ENCODE assay signal across 8 cellular contexts in genomic region chr4:122827258-122827887, GRCh38. TPM values are rescaled to one million over a fixed set of nuclear protein-coding genes. Genes with fewer than 3 reads are reported as not detected.
A peak's percentile ranks its signal among the peaks of the same experiment; 100 is the strongest.
DNase-seq lines count a peak whose midpoint lies in the region; TF ChIP-seq lines count a peak whose summit lies in the region.

No MANE protein-coding gene starts in this region.

- no peak; the same call in 1 of the 2 replicates for TF ChIP-seq CTCF in HFFc6 (IDR thresholded peaks at IDR 0.05)
- TF ChIP-seq CTCF in neutrophil (IDR thresholded peaks at IDR 0.05) = no peak

- H3K9me3 Mint-ChIP-seq in HFFc6 = no peaks in the 10 kb centered on the region

- peaks cover 3% of the 10 kb centered on the region for H3K27me3 Mint-ChIP-seq in HFFc6 (ENCODE audit: insufficient read depth)

- H3K27me3 ChIP-seq in neutrophil = peaks cover 100% of the 10 kb centered on the region

- DNase-seq in activated naive CD4-positive, alpha-beta T cell treated with Interleukin-2 at 50 U/mL for 16 hours = peak; percentile 21
- DNase-seq in activated naive CD4-positive, alpha-beta T cell (lab: John Stamatoyannopoulos, UW) = no peak
- DNase-seq in HFFc6 = no peak
- DNase-seq in NCI-H1092 (lab: John Stamatoyannopoulos, UW) = peak; percentile 17
- DNase-seq in activated gamma-delta T cell treated with Interleukin-2 at 50 U/mL for 16 hours = peak; percentile 7
- peak; percentile 68 for DNase-seq in germinal center (ENCODE audit: low spot score)
- no peak for DNase-seq in NCI-H774 (lab: John Stamatoyannopoulos, UW)

- H3K4me1 ChIP-seq in neutrophil (ENCODE audit: control insufficient read depth in 1 of 2, insufficient read depth in 1 of 2, low read depth in 1 of 2, low read length in 1 of 2) = peaks cover 11 to 12% of the 10 kb centered on the region in 2 experiments

- H3K4me3 Mint-ChIP-seq in HFFc6 = peak overlapping the region; percentile 97

- H3K27ac ChIP-seq in neutrophil = no peak overlapping the region

- no peaks in the 10 kb centered on the region for H3K36me3 ChIP-seq in neutrophil

- H3K36me3 Mint-ChIP-seq in HFFc6 (ENCODE audit: low read depth) = peaks cover 52% of the 10 kb centered on the region

- peaks cover 31% of the 10 kb centered on the region for H3K4me1 Mint-ChIP-seq in HFFc6 (ENCODE audit: low read depth)

- peak overlapping the region; percentile 86 for H3K27ac Mint-ChIP-seq in HFFc6

- H3K4me3 ChIP-seq in neutrophil (ENCODE audit: low read depth in 1 of 2, low read length in 1 of 2) = peak overlapping the region; percentile 4 to 53

- H3K9me3 ChIP-seq in neutrophil = no peaks in the 10 kb centered on the region

RNA-seq across cellular contexts. Expression of gene FGF2, which starts 0.7 kb away (rescaled TPM):
- total RNA-seq in HFFc6 (2021; fragmentation: NEBNext Ultra II Directional; extraction: Animal tissue kit (Norgen Biotek cat#: 25700)) = 100 to 1,000 TPM; 370 to 442 (median 389) TPM

Comparison
In these comparisons a context has a peak if more than half of its experiments do, and no peak if none do; other contexts are left out.
1. DNase-seq: peak in activated naive CD4-positive, alpha-beta T cell treated with Interleukin-2 at 50 U/mL for 16 hours (single experiment), NCI-H1092 (single experiment), activated gamma-delta T cell treated with Interleukin-2 at 50 U/mL for 16 hours (single experiment) and germinal center (single experiment); none in activated naive CD4-positive, alpha-beta T cell (0 of 4), HFFc6 (single experiment) and NCI-H774 (single experiment).